ENCODE assay signal across 1 cellular context in the genomic region with DNA sequence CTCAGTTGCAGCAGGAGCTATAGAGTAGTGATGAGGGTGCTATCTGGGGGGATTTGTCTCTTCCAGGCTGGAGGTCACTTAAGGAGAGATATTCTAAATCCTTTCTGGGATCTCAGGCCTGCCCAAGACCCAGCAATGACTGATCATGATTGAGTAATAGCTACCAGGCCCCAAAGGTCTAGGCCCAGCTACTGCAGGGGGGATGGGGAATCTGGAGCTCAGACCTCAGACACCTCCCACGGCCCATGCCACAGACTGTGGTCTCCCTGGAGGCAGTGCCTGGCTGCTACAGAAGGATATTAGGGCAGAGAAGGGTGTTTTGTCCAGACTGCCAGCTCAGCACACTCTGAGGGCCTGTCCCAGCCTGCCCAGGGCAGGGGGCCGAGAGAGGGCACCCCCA.
TF ChIP-seq lines count a peak whose summit lies in the region.

No MANE protein-coding gene starts in this region.

TF ChIP-seq in GM12878, 131 proteins besides CTCF, POLR2A, EP300 and RAD21:
- TF ChIP-seq YY1 (IDR thresholded peaks at IDR 0.05; ENCODE audit: low read depth, low read length) (no peak), MTA3 (IDR thresholded peaks at IDR 0.05; ENCODE audit: borderline replicate concordance, low read length) (no peak), SMC3 (IDR thresholded peaks at IDR 0.05; ENCODE audit: borderline replicate concordance, low read length) (no peak), BMI1 (IDR thresholded peaks at IDR 0.05; ENCODE audit: borderline replicate concordance) (no peak), BHLHE40 (IDR thresholded peaks at IDR 0.05; ENCODE audit: borderline replicate concordance in 1 of 2, low read depth in 2 of 2, low read length in 1 of 2) (no peak), BCL11A (IDR thresholded peaks at IDR 0.05; ENCODE audit: low read depth, low read length) (no peak), MTA2 (IDR thresholded peaks at IDR 0.05; ENCODE audit: low read depth) (no peak), BACH1 (IDR thresholded peaks at IDR 0.05; ENCODE audit: borderline replicate concordance) (no peak), RBBP5 (conservative IDR thresholded peaks at IDR 0.05) (no peak), EZH2 (IDR thresholded peaks at IDR 0.05; ENCODE audit: borderline replicate concordance, control insufficient read depth, low read depth, low read length) (no peak), POLR2AphosphoS5 (IDR thresholded peaks at IDR 0.05; ENCODE audit: low read length) (no peak), SUZ12 (IDR thresholded peaks at IDR 0.05; ENCODE audit: unreplicated experiment) (no peak)
- TF ChIP-seq, protein P1, sequence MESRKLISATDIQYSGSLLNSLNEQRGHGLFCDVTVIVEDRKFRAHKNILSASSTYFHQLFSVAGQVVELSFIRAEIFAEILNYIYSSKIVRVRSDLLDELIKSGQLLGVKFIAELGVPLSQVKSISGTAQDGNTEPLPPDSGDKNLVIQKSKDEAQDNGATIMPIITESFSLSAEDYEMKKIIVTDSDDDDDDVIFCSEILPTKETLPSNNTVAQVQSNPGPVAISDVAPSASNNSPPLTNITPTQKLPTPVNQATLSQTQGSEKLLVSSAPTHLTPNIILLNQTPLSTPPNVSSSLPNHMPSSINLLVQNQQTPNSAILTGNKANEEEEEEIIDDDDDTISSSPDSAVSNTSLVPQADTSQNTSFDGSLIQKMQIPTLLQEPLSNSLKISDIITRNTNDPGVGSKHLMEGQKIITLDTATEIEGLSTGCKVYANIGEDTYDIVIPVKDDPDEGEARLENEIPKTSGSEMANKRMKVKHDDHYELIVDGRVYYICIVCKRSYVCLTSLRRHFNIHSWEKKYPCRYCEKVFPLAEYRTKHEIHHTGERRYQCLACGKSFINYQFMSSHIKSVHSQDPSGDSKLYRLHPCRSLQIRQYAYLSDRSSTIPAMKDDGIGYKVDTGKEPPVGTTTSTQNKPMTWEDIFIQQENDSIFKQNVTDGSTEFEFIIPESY (IDR thresholded peaks at IDR 0.05): no peak
- TF ChIP-seq, protein P2, sequence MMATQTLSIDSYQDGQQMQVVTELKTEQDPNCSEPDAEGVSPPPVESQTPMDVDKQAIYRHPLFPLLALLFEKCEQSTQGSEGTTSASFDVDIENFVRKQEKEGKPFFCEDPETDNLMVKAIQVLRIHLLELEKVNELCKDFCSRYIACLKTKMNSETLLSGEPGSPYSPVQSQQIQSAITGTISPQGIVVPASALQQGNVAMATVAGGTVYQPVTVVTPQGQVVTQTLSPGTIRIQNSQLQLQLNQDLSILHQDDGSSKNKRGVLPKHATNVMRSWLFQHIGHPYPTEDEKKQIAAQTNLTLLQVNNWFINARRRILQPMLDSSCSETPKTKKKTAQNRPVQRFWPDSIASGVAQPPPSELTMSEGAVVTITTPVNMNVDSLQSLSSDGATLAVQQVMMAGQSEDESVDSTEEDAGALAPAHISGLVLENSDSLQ (IDR thresholded peaks at IDR 0.05): no peak
